In the genomic region with DNA sequence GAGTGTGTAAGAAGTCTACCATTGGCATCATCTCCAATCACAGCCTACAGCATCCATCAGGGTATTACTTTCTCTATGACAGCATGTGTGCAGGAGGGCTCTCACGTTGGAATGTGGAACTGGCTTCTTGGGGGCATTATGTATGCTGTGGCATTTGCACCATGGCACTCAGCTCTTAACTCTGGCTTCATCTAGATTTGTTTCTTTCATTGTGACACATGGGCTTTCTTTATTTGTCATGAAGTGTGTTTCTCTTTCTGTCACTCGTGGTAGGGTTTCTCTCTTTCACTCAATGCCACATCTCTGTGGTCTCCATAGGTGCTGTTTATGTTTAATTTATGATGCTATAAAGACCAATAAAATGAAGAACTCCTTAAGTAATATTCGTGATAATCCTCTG, we compare ENCODE assay signal across 20 cellular contexts.
A peak's percentile ranks its signal among the peaks of the same experiment; 100 is the strongest.
DNase-seq lines count a peak whose midpoint lies in the region; ATAC-seq, FAIRE-seq and TF ChIP-seq lines count a peak whose summit lies in the region.
"Had no signal": no experiment of that assay in that cellular context is flagged by ENCODE, and none has a peak within 500 bp of the region (broad histone marks: within the 10 kb centered on the region; RNA-seq: fewer than 3 reads in every experiment).

No MANE protein-coding gene starts in this region.

- H3K79me2 ChIP-seq in GM12878 (ENCODE audit: control insufficient read depth, insufficient read depth, low read length), result no peaks in the 10 kb centered on the region

- RAD21 ChIA-PET in GM12878 (lab: Charles Lee; ENCODE audit: unreplicated experiment), result no interaction called here

- no peak overlapping the region for H3K4me3 Mint-ChIP-seq in activated T-cell treated with anti-CD3 and anti-CD28 coated beads, Interleukin-2, amount 50 U/mL, for 24 hours
- H3K4me3 Mint-ChIP-seq: B cell; CD4-positive, alpha-beta memory T cell; HFFc6 had no signal

- H3K4me1 ChIP-seq in GM12878 (ENCODE audit: control insufficient read depth, insufficient read depth, low read length), result peaks cover 7% of the 10 kb centered on the region

- POLR2A ChIA-PET in GM12878 (lab: Charles Lee), result no interaction called here

- no peaks in the 10 kb centered on the region for H4K20me1 ChIP-seq in GM12878 (ENCODE audit: control insufficient read depth, insufficient read depth)

- TF ChIP-seq RAD21 in GM12878 (IDR thresholded peaks at IDR 0.05; ENCODE audit: insufficient read depth, low read depth, low read length), result no peak

- no peak for TF ChIP-seq EP300 in GM12878 (IDR thresholded peaks at IDR 0.05; ENCODE audit: borderline replicate concordance in 1 of 2, control insufficient read depth in 1 of 2, low read depth in 2 of 2, low read length in 2 of 2)

- ATAC-seq in HG02870 (IDR thresholded peaks at IDR 0.05; ENCODE audit: unreplicated experiment) (peak; percentile 47), GM12878 (peak; percentile 72)

- no peak overlapping the region for H3K4me2 ChIP-seq in GM12878 (ENCODE audit: control insufficient read depth, insufficient read depth)

- in situ Hi-C loops in GM12878 (cut with MboI), result no loop called here

- no TSS peak for BruUV-seq in GM12878 (replicated peaks; lab: Mats Ljungman, UMichigan)

- H3K36me3 Mint-ChIP-seq in activated T-cell treated with anti-CD3 and anti-CD28 coated beads, Interleukin-2, amount 50 U/mL, for 24 hours (ENCODE audit: low read depth), result peaks cover 14% of the 10 kb centered on the region

- FAIRE-seq in GM18507 (lab: Jason Lieb, UNC) (peak; percentile 36), GM12878 (lab: Jason Lieb, UNC) (no peak)
- FAIRE-seq: D721Med, G401.6, H1 had no signal

- H3K27ac ChIP-seq in GM12878 (ENCODE audit: control insufficient read depth, insufficient read depth), result no peak overlapping the region

- H3K27me3 ChIP-seq in GM12878 (replicated peaks in 1 of 2; ENCODE audit: control insufficient read depth in 2 of 2, insufficient read depth in 2 of 2, low read length in 1 of 2), result no peaks in the 10 kb centered on the region

- no peak for DNase-seq in activated T-cell treated with anti-CD3 and anti-CD28 coated beads, Interleukin-2, amount 50 U/mL, for 24 hours
- no peak for DNase-seq in activated T-cell treated with anti-CD3 and anti-CD28 coated beads, Interleukin-2, amount 50 U/mL, for 1 hour
- DNase-seq in GM18507 (ENCODE audit: extremely low spot score, insufficient read length, low read depth) (no peak), GM12878 (ENCODE audit: low read depth, low spot score) (no peak), NCI-H524 (lab: John Stamatoyannopoulos, UW) (no peak), NCI-H2029 treated with DMSO at 0.1 percent for 48 hours (lab: John Stamatoyannopoulos, UW) (no peak)
- DNase-seq: CD4-positive, alpha-beta memory T cell; DMS79 treated with DMSO at 0.1 percent for 48 hours; HFFc6; Karpas-422; NCI-H1105 treated with DMSO at 0.1 percent for 48 hours; NCI-H187; NCI-H2171; NCI-H446 treated with DMSO at 0.1 percent for 48 hours; NCI-H774 had no signal

- no peak for TF ChIP-seq POLR2A in GM12878 (IDR thresholded peaks at IDR 0.05; ENCODE audit: low read depth, low read length)

- H3K36me3 ChIP-seq in GM12878 (ENCODE audit: control insufficient read depth in 2 of 2, insufficient read depth in 2 of 2, low read length in 1 of 2), result no peaks in the 10 kb centered on the region; a peak in 1 of 4 replicates

- intact Hi-C loops in GM12878 (cut with micrococcal nuclease; ENCODE audit: unreplicated experiment), result no loop called here

- peak overlapping the region; percentile 2 for H3K27ac Mint-ChIP-seq in activated T-cell treated with anti-CD3 and anti-CD28 coated beads, Interleukin-2, amount 50 U/mL, for 24 hours
- H3K27ac Mint-ChIP-seq: B cell; CD4-positive, alpha-beta memory T cell; HFFc6 had no signal

- TF ChIP-seq CTCF in GM12878 (IDR thresholded peaks at IDR 0.05 in 2 of 3, conservative IDR thresholded peaks at IDR 0.05 in 1 of 3; ENCODE audit: control insufficient read depth in 2 of 3, extremely low read depth in 1 of 3, insufficient read depth in 1 of 3, low read depth in 3 of 3, low read length in 3 of 3), result no peak

- no peaks in the 10 kb centered on the region for H3K9me3 ChIP-seq in GM12878 (replicated peaks; ENCODE audit: control insufficient read depth, insufficient read depth, low read length)

- H2AFZ ChIP-seq in GM12878 (ENCODE audit: control insufficient read depth, low read depth, low read length), result no peak overlapping the region

- SMC1A ChIA-PET in GM12878 (lab: Charles Lee; ENCODE audit: uncharacterized antibody, unreplicated experiment), result interaction anchor here (1.0 to 1.6 kb wide), 5 partner anchors 9 to 28 kb away, joined by 3 to 4 read pairs (median 3); no protein-coding TSS in a partner anchor

- no peak overlapping the region for H3K9ac ChIP-seq in GM12878 (ENCODE audit: control insufficient read depth, insufficient read depth, low read length)

- 3% methylated on average over 3 of the region's 3 CpGs for WGBS in GM12878 (ENCODE audit: insufficient coverage, insufficient replicate concordance, low lambda C conversion rate, missing lambda C conversion rate)

- no peak overlapping the region for H3K4me3 ChIP-seq in GM12878

- CTCF ChIA-PET in GM12878 (lab: Yijun Ruan, JAX), result interaction anchor here (1.0 kb wide), 1 partner anchor 374 kb away, joined by 3 read pairs; no protein-coding TSS in a partner anchor

- H3K27me3 Mint-ChIP-seq in activated T-cell treated with anti-CD3 and anti-CD28 coated beads, Interleukin-2, amount 50 U/mL, for 24 hours, result no peaks in the 10 kb centered on the region
- H3K27me3 Mint-ChIP-seq: B cell; CD4-positive, alpha-beta memory T cell had no signal

- H3K9me3 Mint-ChIP-seq in activated T-cell treated with anti-CD3 and anti-CD28 coated beads, Interleukin-2, amount 50 U/mL, for 24 hours, result no peaks in the 10 kb centered on the region
- H3K9me3 Mint-ChIP-seq: CD4-positive, alpha-beta memory T cell; HFFc6 had no signal

- peaks cover 12% of the 10 kb centered on the region for H3K4me1 Mint-ChIP-seq in activated T-cell treated with anti-CD3 and anti-CD28 coated beads, Interleukin-2, amount 50 U/mL, for 24 hours (ENCODE audit: low read depth)
- H3K4me1 Mint-ChIP-seq: B cell; CD4-positive, alpha-beta memory T cell had no signal

TF ChIP-seq in GM12878, 131 proteins besides CTCF, POLR2A, EP300 and RAD21:
- no peak for TF ChIP-seq FOS (IDR thresholded peaks at IDR 0.05; ENCODE audit: borderline replicate concordance, extremely low read depth, insufficient read length)
- TF ChIP-seq JUNB (IDR thresholded peaks at IDR 0.05), result peak; percentile 81
- TF ChIP-seq RUNX3 (IDR thresholded peaks at IDR 0.05; ENCODE audit: low read length), result peak; percentile 61
- TF ChIP-seq POLR2AphosphoS2 (IDR thresholded peaks at IDR 0.05; ENCODE audit: low read depth, low read length), result no peak
- peak; percentile 25; the same call in 1 of the 2 replicates for TF ChIP-seq NFIC (IDR thresholded peaks at IDR 0.05; ENCODE audit: low read depth, low read length)
- no peak for TF ChIP-seq SMAD5 (IDR thresholded peaks at IDR 0.05; ENCODE audit: low read depth)
- TF ChIP-seq CREB1 (IDR thresholded peaks at IDR 0.05; ENCODE audit: low read depth), result no peak
- TF ChIP-seq, protein P1, sequence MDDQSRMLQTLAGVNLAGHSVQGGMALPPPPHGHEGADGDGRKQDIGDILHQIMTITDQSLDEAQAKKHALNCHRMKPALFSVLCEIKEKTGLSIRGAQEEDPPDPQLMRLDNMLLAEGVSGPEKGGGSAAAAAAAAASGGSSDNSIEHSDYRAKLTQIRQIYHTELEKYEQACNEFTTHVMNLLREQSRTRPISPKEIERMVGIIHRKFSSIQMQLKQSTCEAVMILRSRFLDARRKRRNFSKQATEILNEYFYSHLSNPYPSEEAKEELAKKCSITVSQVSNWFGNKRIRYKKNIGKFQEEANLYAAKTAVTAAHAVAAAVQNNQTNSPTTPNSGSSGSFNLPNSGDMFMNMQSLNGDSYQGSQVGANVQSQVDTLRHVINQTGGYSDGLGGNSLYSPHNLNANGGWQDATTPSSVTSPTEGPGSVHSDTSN (IDR thresholded peaks at IDR 0.05; ENCODE audit: insufficient replicate concordance, low read depth, low read length), result no peak
